In the genomic region with DNA sequence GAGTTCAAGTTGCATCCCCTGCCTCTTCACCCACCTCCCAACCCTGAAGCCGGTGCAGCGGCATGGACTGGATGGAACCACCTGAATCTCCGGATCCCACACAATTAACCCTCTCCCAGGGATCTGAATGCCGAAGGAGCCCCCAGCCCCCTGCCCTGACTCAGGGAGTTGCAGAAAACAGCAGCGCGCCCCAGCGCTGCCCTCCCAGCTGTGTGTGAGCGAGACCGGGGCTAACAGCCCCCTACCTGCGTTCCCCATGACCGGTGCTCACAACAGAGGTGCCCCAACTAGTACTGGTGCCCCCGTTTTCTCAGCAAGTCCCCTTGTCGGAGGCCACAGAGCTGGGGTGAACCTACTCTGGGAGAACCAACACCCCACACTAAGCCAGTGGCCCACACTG, we compare ENCODE assay signal across 19 cellular contexts.
DNase-seq lines count a peak whose midpoint lies in the region; ATAC-seq and TF ChIP-seq lines count a peak whose summit lies in the region.
"Had no signal": no experiment of that assay in that cellular context is flagged by ENCODE, and none has a peak within 500 bp of the region (broad histone marks: within the 10 kb centered on the region; RNA-seq: fewer than 3 reads in every experiment).

No MANE protein-coding gene starts in this region.

- peaks cover 64% of the 10 kb centered on the region for H3K4me1 ChIP-seq in BLaER1
- peaks cover 39% of the 10 kb centered on the region for H3K4me1 ChIP-seq in body of pancreas
- H3K4me1 ChIP-seq in osteoblast (ENCODE audit: insufficient read depth, low read length), result peaks cover 5% of the 10 kb centered on the region
- H3K4me1 ChIP-seq: A549, Caco-2 had no signal

- intact Hi-C loops in body of pancreas (cut with DNase I), result no loop called here

- H4K20me1 ChIP-seq in BLaER1 (no peaks in the 10 kb centered on the region), osteoblast (ENCODE audit: insufficient read depth, low read length) (no peaks in the 10 kb centered on the region)

- H3K9me3 ChIP-seq in BLaER1, result no peaks in the 10 kb centered on the region
- H3K9me3 ChIP-seq in body of pancreas, result no peaks in the 10 kb centered on the region
- no peaks in the 10 kb centered on the region for H3K9me3 ChIP-seq in osteoblast (ENCODE audit: low read depth, low read length)
- H3K9me3 ChIP-seq: A549, Caco-2 had no signal

- no peak for DNase-seq in body of pancreas
- peak; percentile 81 for DNase-seq in osteoblast (ENCODE audit: insufficient read length, low spot score, missing footprints)
- no peak for DNase-seq in SHP77 (lab: John Stamatoyannopoulos, UW)
- DNase-seq in CD1c-positive myeloid dendritic cell (ENCODE audit: extremely low spot score), result no peak
- no peak for DNase-seq in glomerular visceral epithelial cell (ENCODE audit: extremely low spot score)
- DNase-seq in activated CD4-positive, alpha-beta T cell treated with anti-CD3 and anti-CD28 coated beads for 48 hours, result no peak
- DNase-seq: C1 segment of cervical spinal cord; Caco-2; CD4-positive, alpha-beta T cell; DMS153; DMS79; GDM1; GOT3; H9; IMR-90 had no signal

- TF ChIP-seq POLR2A in body of pancreas (IDR thresholded peaks at IDR 0.05), result no peak

- H3K4me2 ChIP-seq in BLaER1, result peak overlapping the region; percentile 76
- no peak overlapping the region for H3K4me2 ChIP-seq in osteoblast (ENCODE audit: insufficient read depth, low read length)
- H3K4me2 ChIP-seq: A549 had no signal

- no peaks in the 10 kb centered on the region for H3K79me2 ChIP-seq in osteoblast (ENCODE audit: insufficient read depth, low read length)

- no peak overlapping the region for H2AFZ ChIP-seq in osteoblast (ENCODE audit: low read length)

- H3K9ac ChIP-seq in BLaER1, result no peak overlapping the region

- ATAC-seq in body of pancreas, result no peak
- ATAC-seq: A549 had no signal

- H3K36me3 ChIP-seq in BLaER1 (no peaks in the 10 kb centered on the region), body of pancreas (replicated peaks in 1 of 2; ENCODE audit: insufficient read depth in 1 of 2, low read depth in 2 of 2) (no peaks in the 10 kb centered on the region), osteoblast (ENCODE audit: insufficient read depth, low read length) (no peaks in the 10 kb centered on the region)

- H3K4me3 ChIP-seq in BLaER1 (no peak overlapping the region), body of pancreas (no peak overlapping the region), osteoblast (ENCODE audit: insufficient read depth, low read length) (no peak overlapping the region)
- H3K4me3 ChIP-seq: A549 had no signal

- H3K27me3 ChIP-seq in BLaER1 (peaks cover 57% of the 10 kb centered on the region), body of pancreas (no peaks in the 10 kb centered on the region), layer of hippocampus (ENCODE audit: control insufficient read depth, insufficient read depth, low read length) (no peaks in the 10 kb centered on the region), osteoblast (ENCODE audit: insufficient read depth, low read length) (no peaks in the 10 kb centered on the region)

- no peak for TF ChIP-seq CTCF in body of pancreas (IDR thresholded peaks at IDR 0.05)
- TF ChIP-seq CTCF in osteoblast (IDR thresholded peaks at IDR 0.05; ENCODE audit: extremely low read depth, low read depth, low read length), result no peak

- H3K27ac ChIP-seq in BLaER1 (no peak overlapping the region), body of pancreas (peak overlapping the region in 3 of 4 donors; percentile 62 to 67 (median 64)), layer of hippocampus (ENCODE audit: low read depth, low read length) (peak overlapping the region; percentile 71), osteoblast (ENCODE audit: low read depth, low read length) (no peak overlapping the region)
- H3K27ac ChIP-seq: 22Rv1, A549 had no signal

- WGBS in body of pancreas, 2 donors, result 96 to 100% methylated on average over 3 to 13 of the region's 13 CpGs

Comparison
In these comparisons a context has a peak if more than half of its experiments do, and no peak if none do; other contexts are left out.
1. H3K27ac ChIP-seq: peak in body of pancreas (3 of 4) and layer of hippocampus (single experiment); none in BLaER1 (single experiment) and osteoblast (single experiment).